Comparison of ENCODE assay signal across 9 cellular contexts in the genomic region with DNA sequence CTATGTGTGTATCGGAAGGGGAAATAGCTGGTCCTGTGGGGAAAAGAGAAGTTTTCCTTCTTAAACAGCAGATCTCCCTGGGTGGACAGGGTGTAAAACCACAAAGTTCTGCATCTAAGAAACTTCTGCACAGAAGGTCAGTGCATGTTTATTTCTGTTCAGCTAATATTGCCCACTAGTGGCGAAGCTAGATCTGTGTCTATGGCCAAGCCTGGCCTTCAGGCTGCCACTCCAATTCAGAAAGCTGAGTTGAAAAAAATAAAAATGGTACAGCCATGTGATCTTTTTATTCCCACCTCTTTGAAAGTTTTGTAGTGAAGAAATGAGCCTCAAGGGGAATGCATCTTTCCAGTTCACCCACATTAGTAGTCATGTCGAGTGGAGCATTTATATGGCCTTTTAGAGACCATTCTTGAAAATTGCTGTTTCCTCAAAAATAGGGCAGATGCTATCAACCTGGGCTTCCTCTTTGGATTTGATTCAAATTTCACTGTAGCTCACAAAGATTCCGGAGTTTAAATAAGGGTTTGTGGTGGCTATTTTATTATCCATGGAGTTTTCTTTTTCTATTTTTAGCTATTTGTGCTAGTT.
DNase-seq lines count a peak whose midpoint lies in the region; ATAC-seq and TF ChIP-seq lines count a peak whose summit lies in the region.
"Had no signal": no experiment of that assay in that cellular context is flagged by ENCODE, and none has a peak within 500 bp of the region (broad histone marks: within the 10 kb centered on the region; RNA-seq: fewer than 3 reads in every experiment).

No MANE protein-coding gene starts in this region.

- peak; percentile 63 for DNase-seq in Karpas-422
- peak; percentile 21 for DNase-seq in midbrain (lab: John Stamatoyannopoulos, UW)
- DNase-seq in activated naive CD8-positive, alpha-beta T cell treated with anti-CD3 and anti-CD28 coated beads for 36 hours: no peak
- DNase-seq in activated gamma-delta T cell treated with Interleukin-2 at 50 U/mL for 16 hours: no peak

- H3K27ac Mint-ChIP-seq in brain: no peak overlapping the region
- no peak overlapping the region for H3K27ac Mint-ChIP-seq in activated naive CD8-positive, alpha-beta T cell treated with anti-CD3 and anti-CD28 coated beads for 36 hours

- no peaks in the 10 kb centered on the region for H3K27me3 Mint-ChIP-seq in brain
- no peaks in the 10 kb centered on the region for H3K27me3 Mint-ChIP-seq in activated naive CD8-positive, alpha-beta T cell treated with anti-CD3 and anti-CD28 coated beads for 36 hours
- H3K27me3 Mint-ChIP-seq: central memory CD8-positive, alpha-beta T cell had no signal

- no peaks in the 10 kb centered on the region for H3K9me3 ChIP-seq in Karpas-422 (ENCODE audit: low read length)

- peaks cover 7% of the 10 kb centered on the region for H3K4me1 Mint-ChIP-seq in brain
- no peaks in the 10 kb centered on the region for H3K4me1 Mint-ChIP-seq in activated naive CD8-positive, alpha-beta T cell treated with anti-CD3 and anti-CD28 coated beads for 36 hours
- H3K4me1 Mint-ChIP-seq: central memory CD8-positive, alpha-beta T cell had no signal

- no peak overlapping the region for H3K27ac ChIP-seq in 22Rv1
- H3K27ac ChIP-seq in Karpas-422 (ENCODE audit: low read length): no peak overlapping the region

- no peak overlapping the region for H3K9ac ChIP-seq in Karpas-422 (ENCODE audit: low read length)

- ATAC-seq in GM18502 (IDR thresholded peaks at IDR 0.05; ENCODE audit: poor library complexity, unreplicated experiment) (peak; percentile 63), GM21717 (IDR thresholded peaks at IDR 0.05; ENCODE audit: unreplicated experiment) (no peak)

- H3K27me3 ChIP-seq in Karpas-422 (ENCODE audit: low read length): no peaks in the 10 kb centered on the region

- no peak overlapping the region for H3K4me3 ChIP-seq in Karpas-422 (ENCODE audit: low read length)

- no peaks in the 10 kb centered on the region for H3K79me2 ChIP-seq in Karpas-422 (ENCODE audit: low read length)

- H4K20me1 ChIP-seq in Karpas-422 (ENCODE audit: insufficient read depth, low read depth, low read length): no peaks in the 10 kb centered on the region

- no peaks in the 10 kb centered on the region for H3K4me1 ChIP-seq in Karpas-422 (ENCODE audit: low read length)

- no peaks in the 10 kb centered on the region for H3K9me2 ChIP-seq in Karpas-422 (replicated peaks; ENCODE audit: insufficient read depth, low read length)

- H3K9me3 Mint-ChIP-seq in brain: peaks cover 0 to 2% (median 2%) of the 10 kb centered on the region in 5 experiments
- no peaks in the 10 kb centered on the region for H3K9me3 Mint-ChIP-seq in activated naive CD8-positive, alpha-beta T cell treated with anti-CD3 and anti-CD28 coated beads for 36 hours
- H3K9me3 Mint-ChIP-seq: central memory CD8-positive, alpha-beta T cell had no signal

- TF ChIP-seq CTCF in 22Rv1 (IDR thresholded peaks at IDR 0.05) (peak; percentile 72), brain (conservative IDR thresholded peaks at IDR 0.05) (peak; percentile 41 to 61)

- H3K4me3 Mint-ChIP-seq in brain: no peak overlapping the region
- H3K4me3 Mint-ChIP-seq in activated naive CD8-positive, alpha-beta T cell treated with anti-CD3 and anti-CD28 coated beads for 36 hours: no peak overlapping the region
- H3K4me3 Mint-ChIP-seq: central memory CD8-positive, alpha-beta T cell had no signal

- H2AFZ ChIP-seq in Karpas-422 (ENCODE audit: low read length): no peak overlapping the region

- no peaks in the 10 kb centered on the region for H3K36me3 ChIP-seq in Karpas-422 (ENCODE audit: insufficient read depth, low read length)

- no peaks in the 10 kb centered on the region for H3K36me3 Mint-ChIP-seq in brain
- H3K36me3 Mint-ChIP-seq in activated naive CD8-positive, alpha-beta T cell treated with anti-CD3 and anti-CD28 coated beads for 36 hours: no peaks in the 10 kb centered on the region

- H3K4me2 ChIP-seq in Karpas-422 (ENCODE audit: low read depth, low read length, poor library complexity, severe bottlenecking): no peak overlapping the region

Comparison
In these comparisons a context has a peak if more than half of its experiments do, and no peak if none do; other contexts are left out.
1. DNase-seq: peak in Karpas-422 (single experiment) and midbrain (single experiment); none in activated naive CD8-positive, alpha-beta T cell treated with anti-CD3 and anti-CD28 coated beads for 36 hours (single experiment) and activated gamma-delta T cell treated with Interleukin-2 at 50 U/mL for 16 hours (single experiment).